17 cellular contexts compared by ENCODE assay signal in genomic region chr12:7450667-7451066, GRCh38. TPM values are rescaled to one million over a fixed set of nuclear protein-coding genes. Genes with fewer than 3 reads are reported as not detected.
"Had no signal": no experiment of that assay in that cellular context is flagged by ENCODE, and none has a peak within 500 bp of the region (broad histone marks: within the 10 kb centered on the region; RNA-seq: fewer than 3 reads in every experiment).

No MANE protein-coding gene starts in this region.

- H3K4me1 ChIP-seq: ascending aorta, gastroesophageal sphincter, left ventricle myocardium inferior, thyroid gland had no signal

- DNase-seq: activated CD4-positive, alpha-beta T cell treated with anti-CD3 and anti-CD28 coated beads, Interleukin-2, amount 10 ng/mL, durations not matched to agents 24 days and 14 days; activated CD8-positive, alpha-beta T cell treated with anti-CD3 and anti-CD28 coated beads for 36 hours; activated effector memory CD4-positive, alpha-beta T cell treated with Interleukin-2 at 50 U/mL for 16 hours; activated T-cell treated with anti-CD3 and anti-CD28 coated beads, Interleukin-2, amount 50 U/mL, for 4 hours; cortex of kidney; heart left ventricle; immature natural killer cell; kidney glomerular epithelial cell; left ventricle myocardium inferior; stimulated activated CD4-positive, alpha-beta T cell treated with anti-CD3 and anti-CD28 coated beads, Interleukin-2, amount 100 ng/mL, for 24 hours; stimulated activated naive CD4-positive, alpha-beta T cell treated with Interleukin-2 at 50 U/mL for 16 hours; T-helper 9 cell; thyroid gland had no signal

- H3K27me3 ChIP-seq: ascending aorta, gastroesophageal sphincter, thyroid gland had no signal

- H3K4me3 ChIP-seq: ascending aorta, gastroesophageal sphincter, heart left ventricle, left ventricle myocardium inferior, thyroid gland had no signal

- H3K27ac ChIP-seq: ascending aorta, gastroesophageal sphincter, heart left ventricle, left ventricle myocardium inferior, thyroid gland had no signal

- H3K36me3 ChIP-seq: ascending aorta, gastroesophageal sphincter, heart left ventricle, left ventricle myocardium inferior, thyroid gland had no signal

- ATAC-seq: activated CD8-positive, alpha-beta T cell treated with anti-CD3 and anti-CD28 coated beads for 36 hours; activated T-cell treated with anti-CD3 and anti-CD28 coated beads, Interleukin-2, amount 50 U/mL, for 4 hours; esophagus mucosa; gastroesophageal sphincter; heart left ventricle had no signal

- H3K9me3 ChIP-seq: thyroid gland had no signal

RNA-seq across cellular contexts. Expression of gene CD163L1, which starts 6.7 kb away (rescaled TPM):
- total RNA-seq: activated CD4-positive, alpha-beta T cell treated with anti-CD3 and anti-CD28 coated beads, Interleukin-2, amount 10 ng/mL, durations not matched to agents 24 days and 14 days; activated CD8-positive, alpha-beta T cell treated with anti-CD3 and anti-CD28 coated beads for 36 hours; ascending aorta had no signal
- polyA plus RNA-seq: immature natural killer cell had no signal

RNA-seq across cellular contexts. Expression of gene CD163, which starts 52.9 kb away (rescaled TPM):
- total RNA-seq: activated CD4-positive, alpha-beta T cell treated with anti-CD3 and anti-CD28 coated beads, Interleukin-2, amount 10 ng/mL, durations not matched to agents 24 days and 14 days; activated CD8-positive, alpha-beta T cell treated with anti-CD3 and anti-CD28 coated beads for 36 hours had no signal
- polyA plus RNA-seq: neural cell had no signal
